24 cellular contexts compared by ENCODE assay signal in genomic region chr4:168504526-168504925, GRCh38. TPM values are rescaled to one million over a fixed set of nuclear protein-coding genes. Genes with fewer than 3 reads are reported as not detected.
"Had no signal": no experiment of that assay in that cellular context is flagged by ENCODE, and none has a peak within 500 bp of the region (broad histone marks: within the 10 kb centered on the region; RNA-seq: fewer than 3 reads in every experiment).

No MANE protein-coding gene starts in this region.

- H3K27me3 Mint-ChIP-seq: activated naive CD8-positive, alpha-beta T cell; brain; type B pancreatic cell had no signal

- H3K27ac Mint-ChIP-seq: activated CD8-positive, alpha-beta memory T cell treated with anti-CD3 and anti-CD28 coated beads, Interleukin-2, amount 10 ng/mL, durations not matched to agents 7 days and 5 days; activated CD8-positive, alpha-beta T cell treated with anti-CD3 and anti-CD28 coated beads, Interleukin-2, amount 10 ng/mL, durations not matched to agents 7 days and 5 days; activated naive CD8-positive, alpha-beta T cell; activated T-helper 2 cell treated with anti-CD3 and anti-CD28 coated beads, Interferon-gamma antibody, Interleukin-2, Interleukin-4, amounts not matched to agents 10 μg/mL and 5 μg/mL and 100 μg/mL, durations not matched to agents 14 hours and 24 hours and 36 hours; brain; effector memory CD8-positive, alpha-beta T cell; type B pancreatic cell; WTC11 had no signal

- H3K9me3 Mint-ChIP-seq: activated T-helper 2 cell treated with anti-CD3 and anti-CD28 coated beads, Interferon-gamma antibody, Interleukin-2, Interleukin-4, amounts not matched to agents 10 μg/mL and 5 μg/mL and 100 μg/mL, durations not matched to agents 14 hours and 24 hours and 36 hours; brain; effector memory CD8-positive, alpha-beta T cell; type B pancreatic cell; WTC11 had no signal

- H3K4me3 Mint-ChIP-seq: activated CD8-positive, alpha-beta memory T cell treated with anti-CD3 and anti-CD28 coated beads, Interleukin-2, amount 10 ng/mL, durations not matched to agents 7 days and 5 days; activated CD8-positive, alpha-beta T cell treated with anti-CD3 and anti-CD28 coated beads, Interleukin-2, amount 10 ng/mL, durations not matched to agents 7 days and 5 days; activated naive CD8-positive, alpha-beta T cell; brain; effector memory CD8-positive, alpha-beta T cell; type B pancreatic cell; WTC11 had no signal

- H3K27ac ChIP-seq: ascending aorta, cardiac muscle cell, prostate gland had no signal

- H3K9me3 ChIP-seq: ascending aorta, left lung, pancreas, prostate gland had no signal

- DNase-seq: activated CD4-positive, alpha-beta T cell treated with anti-CD3 and anti-CD28 coated beads for 1 hour; activated CD8-positive, alpha-beta memory T cell treated with anti-CD3 and anti-CD28 coated beads, Interleukin-2, amount 10 ng/mL, durations not matched to agents 7 days and 5 days; activated CD8-positive, alpha-beta T cell treated with anti-CD3 and anti-CD28 coated beads, Interleukin-2, amount 10 ng/mL, durations not matched to agents 7 days and 5 days; activated T-cell treated with anti-CD3 and anti-CD28 coated beads, Interleukin-2, amount 50 U/mL, for 48 hours; effector memory CD8-positive, alpha-beta T cell; kidney glomerular epithelial cell; left lung; mammary epithelial cell; pancreas; stimulated activated CD4-positive, alpha-beta T cell treated with anti-CD3 and anti-CD28 coated beads, Interleukin-2, amount 100 ng/mL, for 48 hours; stimulated activated naive CD4-positive, alpha-beta T cell treated with Interleukin-2 at 50 U/mL for 16 hours; substantia nigra; T-helper 2 cell had no signal

- H3K36me3 ChIP-seq: ascending aorta, left lung, pancreas, prostate gland had no signal

- H3K36me3 Mint-ChIP-seq: brain, type B pancreatic cell, WTC11 had no signal

- H3K4me3 ChIP-seq: ascending aorta, cardiac muscle cell, coronary artery, left lung, pancreas, prostate gland had no signal

- H3K27me3 ChIP-seq: ascending aorta, cardiac muscle cell, left lung, pancreas had no signal

- ATAC-seq: activated CD8-positive, alpha-beta memory T cell treated with anti-CD3 and anti-CD28 coated beads, Interleukin-2, amount 10 ng/mL, durations not matched to agents 7 days and 5 days; activated CD8-positive, alpha-beta T cell treated with anti-CD3 and anti-CD28 coated beads, Interleukin-2, amount 10 ng/mL, durations not matched to agents 7 days and 5 days; effector memory CD8-positive, alpha-beta T cell; SK-N-SH treated with all-trans-retinoic acid at 6 μM for 48 hours; WTC11 had no signal

- H3K4me1 ChIP-seq: ascending aorta, prostate gland had no signal

- FAIRE-seq: pancreas had no signal

RNA-seq across cellular contexts. Expression of gene DDX60L, which starts 24.2 kb away (rescaled TPM):
- polyA plus RNA-seq: neural cell had no signal
